Comparison of ENCODE assay signal across 1 cellular context in the genomic region with DNA sequence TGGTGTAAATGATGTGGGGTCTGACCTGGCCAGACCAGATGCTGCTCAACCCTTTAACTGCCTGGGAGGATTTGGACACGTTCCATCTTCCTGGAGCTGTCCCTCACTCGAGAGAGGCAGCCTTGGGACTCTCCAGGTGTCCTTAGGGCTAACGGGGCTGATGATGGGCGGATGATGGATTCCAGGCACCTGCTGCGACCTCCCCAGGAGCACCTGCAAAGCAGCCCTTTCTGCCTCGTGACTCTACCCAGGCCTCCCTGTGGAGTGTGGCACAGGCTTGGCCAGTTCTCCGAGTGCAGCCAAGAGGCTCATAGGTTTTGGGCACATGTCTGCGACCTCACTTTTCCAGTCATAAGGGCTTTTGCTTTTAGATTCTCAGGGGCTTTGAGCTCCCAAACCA.
TF ChIP-seq lines count a peak whose summit lies in the region.

No MANE protein-coding gene starts in this region.

TF ChIP-seq in GM23338, 12 proteins besides CTCF, POLR2A, EP300 and RAD21 (continued from another document):
- TF ChIP-seq, protein P1, sequence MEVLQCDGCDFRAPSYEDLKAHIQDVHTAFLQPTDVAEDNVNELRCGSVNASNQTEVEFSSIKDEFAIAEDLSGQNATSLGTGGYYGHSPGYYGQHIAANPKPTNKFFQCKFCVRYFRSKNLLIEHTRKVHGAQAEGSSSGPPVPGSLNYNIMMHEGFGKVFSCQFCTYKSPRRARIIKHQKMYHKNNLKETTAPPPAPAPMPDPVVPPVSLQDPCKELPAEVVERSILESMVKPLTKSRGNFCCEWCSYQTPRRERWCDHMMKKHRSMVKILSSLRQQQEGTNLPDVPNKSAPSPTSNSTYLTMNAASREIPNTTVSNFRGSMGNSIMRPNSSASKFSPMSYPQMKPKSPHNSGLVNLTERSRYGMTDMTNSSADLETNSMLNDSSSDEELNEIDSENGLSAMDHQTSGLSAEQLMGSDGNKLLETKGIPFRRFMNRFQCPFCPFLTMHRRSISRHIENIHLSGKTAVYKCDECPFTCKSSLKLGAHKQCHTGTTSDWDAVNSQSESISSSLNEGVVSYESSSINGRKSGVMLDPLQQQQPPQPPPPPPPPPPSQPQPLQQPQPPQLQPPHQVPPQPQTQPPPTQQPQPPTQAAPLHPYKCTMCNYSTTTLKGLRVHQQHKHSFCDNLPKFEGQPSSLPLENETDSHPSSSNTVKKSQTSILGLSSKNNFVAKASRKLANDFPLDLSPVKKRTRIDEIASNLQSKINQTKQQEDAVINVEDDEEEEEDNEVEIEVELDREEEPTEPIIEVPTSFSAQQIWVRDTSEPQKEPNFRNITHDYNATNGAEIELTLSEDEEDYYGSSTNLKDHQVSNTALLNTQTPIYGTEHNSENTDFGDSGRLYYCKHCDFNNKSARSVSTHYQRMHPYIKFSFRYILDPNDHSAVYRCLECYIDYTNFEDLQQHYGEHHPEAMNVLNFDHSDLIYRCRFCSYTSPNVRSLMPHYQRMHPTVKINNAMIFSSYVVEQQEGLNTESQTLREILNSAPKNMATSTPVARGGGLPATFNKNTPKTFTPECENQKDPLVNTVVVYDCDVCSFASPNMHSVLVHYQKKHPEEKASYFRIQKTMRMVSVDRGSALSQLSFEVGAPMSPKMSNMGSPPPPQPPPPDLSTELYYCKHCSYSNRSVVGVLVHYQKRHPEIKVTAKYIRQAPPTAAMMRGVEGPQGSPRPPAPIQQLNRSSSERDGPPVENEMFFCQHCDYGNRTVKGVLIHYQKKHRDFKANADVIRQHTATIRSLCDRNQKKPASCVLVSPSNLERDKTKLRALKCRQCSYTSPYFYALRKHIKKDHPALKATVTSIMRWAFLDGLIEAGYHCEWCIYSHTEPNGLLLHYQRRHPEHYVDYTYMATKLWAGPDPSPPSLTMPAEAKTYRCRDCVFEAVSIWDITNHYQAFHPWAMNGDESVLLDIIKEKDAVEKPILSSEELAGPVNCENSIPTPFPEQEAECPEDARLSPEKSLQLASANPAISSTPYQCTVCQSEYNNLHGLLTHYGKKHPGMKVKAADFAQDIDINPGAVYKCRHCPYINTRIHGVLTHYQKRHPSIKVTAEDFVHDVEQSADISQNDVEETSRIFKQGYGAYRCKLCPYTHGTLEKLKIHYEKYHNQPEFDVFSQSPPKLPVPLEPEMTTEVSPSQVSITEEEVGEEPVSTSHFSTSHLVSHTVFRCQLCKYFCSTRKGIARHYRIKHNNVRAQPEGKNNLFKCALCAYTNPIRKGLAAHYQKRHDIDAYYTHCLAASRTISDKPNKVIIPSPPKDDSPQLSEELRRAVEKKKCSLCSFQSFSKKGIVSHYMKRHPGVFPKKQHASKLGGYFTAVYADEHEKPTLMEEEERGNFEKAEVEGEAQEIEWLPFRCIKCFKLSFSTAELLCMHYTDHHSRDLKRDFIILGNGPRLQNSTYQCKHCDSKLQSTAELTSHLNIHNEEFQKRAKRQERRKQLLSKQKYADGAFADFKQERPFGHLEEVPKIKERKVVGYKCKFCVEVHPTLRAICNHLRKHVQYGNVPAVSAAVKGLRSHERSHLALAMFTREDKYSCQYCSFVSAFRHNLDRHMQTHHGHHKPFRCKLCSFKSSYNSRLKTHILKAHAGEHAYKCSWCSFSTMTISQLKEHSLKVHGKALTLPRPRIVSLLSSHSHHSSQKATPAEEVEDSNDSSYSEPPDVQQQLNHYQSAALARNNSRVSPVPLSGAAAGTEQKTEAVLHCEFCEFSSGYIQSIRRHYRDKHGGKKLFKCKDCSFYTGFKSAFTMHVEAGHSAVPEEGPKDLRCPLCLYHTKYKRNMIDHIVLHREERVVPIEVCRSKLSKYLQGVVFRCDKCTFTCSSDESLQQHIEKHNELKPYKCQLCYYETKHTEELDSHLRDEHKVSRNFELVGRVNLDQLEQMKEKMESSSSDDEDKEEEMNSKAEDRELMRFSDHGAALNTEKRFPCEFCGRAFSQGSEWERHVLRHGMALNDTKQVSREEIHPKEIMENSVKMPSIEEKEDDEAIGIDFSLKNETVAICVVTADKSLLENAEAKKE (CRISPR knock-in tag; IDR thresholded peaks at IDR 0.05): no peak
- TF ChIP-seq JUNB (IDR thresholded peaks at IDR 0.05; ENCODE audit: unreplicated experiment) (no peak), NANOG (IDR thresholded peaks at IDR 0.05; ENCODE audit: borderline replicate concordance) (no peak)
TF ChIP-seq in GM23338: peak in this region for 0.
